18 cellular contexts compared by ENCODE assay signal in genomic region chr10:132383751-132384181, GRCh38. TPM values are rescaled to one million over a fixed set of nuclear protein-coding genes. Genes with fewer than 3 reads are reported as not detected.
DNase-seq lines count a peak whose midpoint lies in the region; ATAC-seq, FAIRE-seq and TF ChIP-seq lines count a peak whose summit lies in the region.
"Had no signal": no experiment of that assay in that cellular context is flagged by ENCODE, and none has a peak within 500 bp of the region (broad histone marks: within the 10 kb centered on the region; RNA-seq: fewer than 3 reads in every experiment).

No MANE protein-coding gene starts in this region.

- H3K36me3 ChIP-seq in H1 (ENCODE audit: control insufficient read depth in 2 of 4, insufficient read depth in 4 of 4, low read length in 3 of 4) (no peaks in the 10 kb centered on the region), neuronal stem cell (replicated peaks in 1 of 2; ENCODE audit: control insufficient read depth in 2 of 2, insufficient read depth in 2 of 2, low read length in 2 of 2) (no peaks in the 10 kb centered on the region), esophagus squamous epithelium (no peaks in the 10 kb centered on the region)
- H3K36me3 ChIP-seq: neutrophil had no signal

- DNase-seq in right cardiac atrium (peak in 2 of 3 donors; percentile 8 to 42), left cardiac atrium (no peak), H1 (ENCODE audit: low read depth in 1 of 2, low spot score in 2 of 2) (no peak), neuronal stem cell (ENCODE audit: low spot score) (no peak), esophagus squamous epithelium (lab: John Stamatoyannopoulos, UW) (no peak)
- DNase-seq: activated CD4-positive, alpha-beta T cell treated with anti-CD3 and anti-CD28 coated beads, Interleukin-2, amount 10 ng/mL, durations not matched to agents 24 days and 14 days; DND-41; hippocampal formation; NCI-H1930; NCI-H446 treated with DMSO at 0.1 percent for 48 hours; retina had no signal

- H2AK5ac ChIP-seq in H1 (ENCODE audit: low read depth, low read length) (no peak overlapping the region), neuronal stem cell (ENCODE audit: low read depth, low read length) (peak overlapping the region; percentile 51)

- H3K4me2 ChIP-seq in H1 (ENCODE audit: insufficient read depth in 1 of 2, low read depth in 2 of 2, low read length in 2 of 2), result no peak overlapping the region
- no peak overlapping the region for H3K4me2 ChIP-seq in neuronal stem cell (ENCODE audit: insufficient read depth, low read length, poor library complexity, severe bottlenecking)
- H3K4me2 ChIP-seq: KMS-11 had no signal

- FAIRE-seq in H1 (lab: Jason Lieb, UNC), result no peak
- FAIRE-seq: colon, keratinocyte had no signal

- CTCF ChIA-PET in H1 (lab: Charles Lee; ENCODE audit: partially characterized antibody), result interaction anchor here (0.6 to 2.3 kb wide), 6 partner anchors 11 to 253 kb away, joined by 3 to 9 read pairs (median 4); no protein-coding TSS in a partner anchor

- no peak overlapping the region for H3K4ac ChIP-seq in H1 (replicated peaks; ENCODE audit: insufficient read length, low read depth, low read length)
- H3K4ac ChIP-seq in neuronal stem cell (ENCODE audit: low read length), result no peak overlapping the region

- H3K18ac ChIP-seq in H1 (ENCODE audit: extremely low read depth, low read length) (no peak overlapping the region), neuronal stem cell (ENCODE audit: low read length) (no peak overlapping the region)

- no peaks in the 10 kb centered on the region for H3K23me2 ChIP-seq in H1 (ENCODE audit: low read depth, low read length)

- TF ChIP-seq POLR2A in H1 (IDR thresholded peaks at IDR 0.05; ENCODE audit: control extremely low read depth in 1 of 2, low read depth in 2 of 2, low read length in 2 of 2) (no peak), esophagus squamous epithelium (IDR thresholded peaks at IDR 0.05) (no peak)

- H2BK15ac ChIP-seq in H1 (ENCODE audit: low read length), result no peak overlapping the region
- H2BK15ac ChIP-seq in neuronal stem cell (ENCODE audit: low read length), result no peak overlapping the region

- TF ChIP-seq EP300 in H1 (IDR thresholded peaks at IDR 0.05; ENCODE audit: borderline replicate concordance in 1 of 2, low read depth in 2 of 2, low read length in 2 of 2), result no peak

- no peak overlapping the region for H3K56ac ChIP-seq in H1 (replicated peaks; ENCODE audit: insufficient read length, low read depth, low read length)

- POLR2A ChIA-PET in H1 (lab: Charles Lee; ENCODE audit: partially characterized antibody), result interaction anchor here (0.9 kb wide), 1 partner anchor 62 kb away, joined by 3 read pairs; no protein-coding TSS in a partner anchor

- no peak overlapping the region for H3K23ac ChIP-seq in H1 (ENCODE audit: insufficient read length)
- H3K23ac ChIP-seq in neuronal stem cell (ENCODE audit: low read depth, low read length, poor library complexity), result no peak overlapping the region

- H4K20me1 ChIP-seq in H1 (replicated peaks in 1 of 2; ENCODE audit: control insufficient read depth in 1 of 2, insufficient read depth in 2 of 2, low read length in 2 of 2), result no peaks in the 10 kb centered on the region

- H3K4me1 ChIP-seq in right cardiac atrium (ENCODE audit: control insufficient read depth, insufficient read depth, low read length) (no peaks in the 10 kb centered on the region), H1 (replicated peaks in 1 of 4; ENCODE audit: control insufficient read depth in 3 of 4, insufficient read depth in 4 of 4, low read length in 3 of 4) (peaks cover 0 to under 1% (median under 1%) of the 10 kb centered on the region in 4 experiments; a peak in 2 of 7 replicates), neuronal stem cell (ENCODE audit: control insufficient read depth in 2 of 2, insufficient read depth in 1 of 2, low read depth in 1 of 2, low read length in 2 of 2) (no peaks in the 10 kb centered on the region), esophagus squamous epithelium (peaks cover 4 to 22% (median 4%) of the 10 kb centered on the region in 3 donors)

- no peaks in the 10 kb centered on the region for H3K79me2 ChIP-seq in H1 (ENCODE audit: control insufficient read depth in 1 of 2, insufficient read depth in 2 of 2, low read length in 2 of 2)

- H4K91ac ChIP-seq in H1 (replicated peaks; ENCODE audit: insufficient read length, low read length) (no peak overlapping the region), neuronal stem cell (ENCODE audit: low read depth, low read length, poor library complexity) (no peak overlapping the region)

- H3K27ac ChIP-seq in right cardiac atrium (ENCODE audit: low read length), result no peak overlapping the region
- H3K27ac ChIP-seq in H1 (ENCODE audit: low read depth, low read length), result no peak overlapping the region
- H3K27ac ChIP-seq in neuronal stem cell (replicated peaks; ENCODE audit: low read length), result no peak overlapping the region
- H3K27ac ChIP-seq in esophagus squamous epithelium, result no peak overlapping the region
- H3K27ac ChIP-seq: body of pancreas, KMS-11, neutrophil had no signal

- no peak overlapping the region for H2BK120ac ChIP-seq in H1 (replicated peaks; ENCODE audit: low read depth, low read length)
- no peak overlapping the region for H2BK120ac ChIP-seq in neuronal stem cell (ENCODE audit: low read depth, low read length)

- no peaks in the 10 kb centered on the region for H3K79me1 ChIP-seq in H1 (ENCODE audit: low read depth, low read length)
- peaks cover 1% of the 10 kb centered on the region for H3K79me1 ChIP-seq in neuronal stem cell (ENCODE audit: low read depth, low read length)

- H4K8ac ChIP-seq in H1 (ENCODE audit: extremely low read depth, insufficient read depth, low read length) (peak overlapping the region; percentile 35), neuronal stem cell (ENCODE audit: low read depth, low read length) (no peak overlapping the region)

- H3K27me3 ChIP-seq in right cardiac atrium (ENCODE audit: control insufficient read depth, insufficient read depth) (no peaks in the 10 kb centered on the region), H1 (replicated peaks in 1 of 4; ENCODE audit: control insufficient read depth in 3 of 4, extremely low read depth in 1 of 4, insufficient read depth in 3 of 4, low read length in 3 of 4) (no peaks in the 10 kb centered on the region), neuronal stem cell (ENCODE audit: control insufficient read depth in 3 of 3, insufficient read depth in 3 of 3, low read depth in 1 of 3, low read length in 3 of 3) (peaks cover 0 to 2% (median 0%) of the 10 kb centered on the region in 3 experiments), esophagus squamous epithelium (no peaks in the 10 kb centered on the region)
- H3K27me3 ChIP-seq: body of pancreas had no signal

- H3K14ac ChIP-seq in H1 (ENCODE audit: insufficient read length) (no peak overlapping the region), neuronal stem cell (ENCODE audit: low read length) (no peak overlapping the region)

- H2BK12ac ChIP-seq in H1 (ENCODE audit: low read depth, low read length) (no peak overlapping the region), neuronal stem cell (ENCODE audit: low read length) (no peak overlapping the region)

- ATAC-seq in right cardiac atrium, result no peak
- ATAC-seq in left cardiac atrium, result no peak
- ATAC-seq in GM21367 (IDR thresholded peaks at IDR 0.05; ENCODE audit: unreplicated experiment), result no peak
- ATAC-seq in GM18519 (IDR thresholded peaks at IDR 0.05; ENCODE audit: low FRiP score, unreplicated experiment), result no peak
- ATAC-seq: body of pancreas had no signal

- intact Hi-C loops in right cardiac atrium (cut with DNase I), result loop anchor here in 1 of 4 donors (5.0 to 10.0 kb wide), 2 partner anchors 74 to 261 kb away; no protein-coding TSS in a partner anchor
- intact Hi-C loops in left cardiac atrium (cut with DNase I), result loop anchor here in 1 of 2 donors (10.0 kb wide), 1 partner anchor 261 kb away; no protein-coding TSS in a partner anchor
- intact Hi-C loops in esophagus squamous epithelium (cut with DNase I), result no loop called here

- 53% methylated on average over 12 of the region's 12 CpGs for WGBS in right cardiac atrium
- WGBS in H1 (ENCODE audit: extremely low coverage in 1 of 2, insufficient coverage in 1 of 2, insufficient read length in 1 of 2, insufficient replicate concordance in 2 of 2, low coverage in 1 of 2, low lambda C conversion rate in 2 of 2, missing lambda C conversion rate in 1 of 2), 2 experiments, result 88% methylated on average over 11 of the region's 12 CpGs; no CpG with 5 or more reads in 1 of the 2 experiments
- WGBS in neuronal stem cell (ENCODE audit: extremely low coverage in 2 of 2, insufficient read length in 2 of 2, insufficient replicate concordance in 1 of 2), 2 donors, result no CpG with 5 or more reads among the region's 12 CpGs
- 66 to 68% methylated on average over 6 to 11 of the region's 12 CpGs for WGBS in esophagus squamous epithelium, 2 donors

- no peak for TF ChIP-seq CTCF in H1 (IDR thresholded peaks at IDR 0.05; ENCODE audit: control extremely low read depth in 1 of 3, insufficient read depth in 1 of 3, low read depth in 1 of 3, low read length in 3 of 3)
- no peak for TF ChIP-seq CTCF in esophagus squamous epithelium (IDR thresholded peaks at IDR 0.05)

- no peak overlapping the region for H2AFZ ChIP-seq in H1 (ENCODE audit: low read length)
- H2AFZ ChIP-seq in neuronal stem cell (ENCODE audit: low read length), result peak overlapping the region; percentile 68

- no peak overlapping the region for H2BK5ac ChIP-seq in H1 (ENCODE audit: low read depth, low read length)
- no peak overlapping the region for H2BK5ac ChIP-seq in neuronal stem cell (ENCODE audit: low read length)

- H3K9me3 ChIP-seq in right cardiac atrium (ENCODE audit: control insufficient read depth, low read length), result no peaks in the 10 kb centered on the region
- no peaks in the 10 kb centered on the region for H3K9me3 ChIP-seq in H1 (ENCODE audit: insufficient read depth in 2 of 2, low read depth in 1 of 2, low read length in 1 of 2)
- H3K9me3 ChIP-seq in neuronal stem cell (replicated peaks in 1 of 2; ENCODE audit: control insufficient read depth in 2 of 2, insufficient read depth in 1 of 2, low read depth in 1 of 2, low read length in 2 of 2), result no peaks in the 10 kb centered on the region
- H3K9me3 ChIP-seq in esophagus squamous epithelium, result peaks cover 0 to 7% (median 0%) of the 10 kb centered on the region in 3 donors
- H3K9me3 ChIP-seq: body of pancreas, neutrophil had no signal

- no peak overlapping the region for H3K4me3 ChIP-seq in right cardiac atrium (ENCODE audit: low read length)
- no peak overlapping the region for H3K4me3 ChIP-seq in H1 (ENCODE audit: extremely low read depth in 1 of 4, insufficient read depth in 2 of 4, low read depth in 3 of 4, low read length in 4 of 4)
- no peak overlapping the region for H3K4me3 ChIP-seq in neuronal stem cell (ENCODE audit: low read length in 2 of 2)
- H3K4me3 ChIP-seq in esophagus squamous epithelium, result no peak overlapping the region
- H3K4me3 ChIP-seq: body of pancreas had no signal

- H3K9ac ChIP-seq in H1 (replicated peaks in 1 of 4; ENCODE audit: extremely low read depth in 1 of 4, low read depth in 3 of 4, low read length in 3 of 4) (no peak overlapping the region), neuronal stem cell (ENCODE audit: low read depth, low read length, poor library complexity) (no peak overlapping the region)
- H3K9ac ChIP-seq: KMS-11 had no signal

- H2BK20ac ChIP-seq in H1 (ENCODE audit: low read length), result no peak overlapping the region

- no peak for TF ChIP-seq RAD21 in H1 (IDR thresholded peaks at IDR 0.05 in 1 of 2, conservative IDR thresholded peaks at IDR 0.05 in 1 of 2; ENCODE audit: low read depth in 2 of 2, low read length in 2 of 2)

- H4K5ac ChIP-seq in H1 (ENCODE audit: insufficient read length, low read depth, low read length), result no peak overlapping the region

RNA-seq across cellular contexts. Expression of gene PWWP2B, which starts 13.2 kb away (rescaled TPM):
- total RNA-seq in right cardiac atrium (10 to 100 TPM in 2 of 4 donors, 1 to 10 TPM in 2; 7.0 to 10.6 (median 9.6) TPM), left cardiac atrium (10 to 100 TPM; 11.8 to 12.7 TPM), esophagus squamous epithelium (10 to 100 TPM; 14.9 to 27.3 (median 16.7) TPM)
- polyA plus RNA-seq in right cardiac atrium (9.1 TPM), H1 (2011; rRNA removed) (5.3 and 9.4 TPM in 2 replicates)
- total RNA-seq in H1 (2021; fragmentation: NEBNext Ultra II Directional; extraction: Animal tissue kit (Norgen Biotek cat#: 25700)), result 10.8 and 11.0 TPM in 2 replicates
- 7.2 TPM for polyA plus RNA-seq in H1 (2011; cell fraction: cytosol; rRNA removed)
- polyA plus RNA-seq in H1 (2011; cell fraction: nucleus; rRNA removed), result 17.0 TPM
- 4.8 to 8.4 TPM (median 8.0 TPM) in 4 replicates for polyA plus RNA-seq in H1 (2012, experiment 1 of 2)
- polyA plus RNA-seq in H1 (2012, experiment 2 of 2), result 6.0 TPM
- 6.0 TPM for polyA plus RNA-seq in H1 (2013, experiment 1 of 2)
- 5.5 TPM for polyA plus RNA-seq in H1 (2013, experiment 2 of 2)
- 1.2 and 1.4 TPM in 2 replicates for polyA minus RNA-seq in H1 (2011; rRNA and poly(A)+ RNA removed)
- 5.2 TPM for polyA minus RNA-seq in H1 (2011; cell fraction: cytosol; rRNA and poly(A)+ RNA removed)
- 7.0 TPM for polyA minus RNA-seq in H1 (2011; cell fraction: nucleus; rRNA and poly(A)+ RNA removed)
- 2.1 TPM for polyA plus RNA-seq in neuronal stem cell (2013, experiment 1 of 2)
- polyA plus RNA-seq in neuronal stem cell (2013, experiment 2 of 2), result 2.0 TPM

RNA-seq across cellular contexts. Expression of gene LRRC27, which starts 51.8 kb away (rescaled TPM):
- total RNA-seq in right cardiac atrium, result 1 to 10 TPM; 3.7 to 9.3 (median 6.8) TPM
- 5.4 TPM for polyA plus RNA-seq in right cardiac atrium
- 1 to 10 TPM; 3.7 to 4.4 TPM for total RNA-seq in left cardiac atrium
- total RNA-seq in H1 (2021; fragmentation: NEBNext Ultra II Directional; extraction: Animal tissue kit (Norgen Biotek cat#: 25700)), result 3.8 and 4.3 TPM in 2 replicates
- 1.2 and 2.0 TPM in 2 replicates for polyA plus RNA-seq in H1 (2011; rRNA removed)
- polyA plus RNA-seq in H1 (2011; cell fraction: cytosol; rRNA removed), result 3.1 TPM
- 8.2 TPM for polyA plus RNA-seq in H1 (2011; cell fraction: nucleus; rRNA removed)
- polyA plus RNA-seq in H1 (2012, experiment 1 of 2), result 2.8 to 4.0 TPM (median 2.9 TPM) in 4 replicates
- polyA plus RNA-seq in H1 (2012, experiment 2 of 2), result 1.7 TPM
- 3.6 TPM for polyA plus RNA-seq in H1 (2013, experiment 1 of 2)
- polyA plus RNA-seq in H1 (2013, experiment 2 of 2), result 2.5 TPM
- polyA minus RNA-seq in H1 (2011; rRNA and poly(A)+ RNA removed), result 1.1 and 1.6 TPM in 2 replicates
- polyA minus RNA-seq in H1 (2011; cell fraction: cytosol; rRNA and poly(A)+ RNA removed), result 0.88 TPM
- 4.0 TPM for polyA minus RNA-seq in H1 (2011; cell fraction: nucleus; rRNA and poly(A)+ RNA removed)
- polyA plus RNA-seq in neuronal stem cell (2013, experiment 1 of 2), result 12.6 TPM
- polyA plus RNA-seq in neuronal stem cell (2013, experiment 2 of 2), result 11.2 TPM
- total RNA-seq in esophagus squamous epithelium, result 1 to 10 TPM; 1.5 to 5.3 (median 2.4) TPM

Comparison
In these comparisons a context has a peak if more than half of its experiments do, and no peak if none do; other contexts are left out.
1. DNase-seq: peak in right cardiac atrium (2 of 3); none in left cardiac atrium (single experiment), H1 (0 of 2), neuronal stem cell (single experiment) and esophagus squamous epithelium (single experiment).